9 cellular contexts compared by ENCODE assay signal in the genomic region with DNA sequence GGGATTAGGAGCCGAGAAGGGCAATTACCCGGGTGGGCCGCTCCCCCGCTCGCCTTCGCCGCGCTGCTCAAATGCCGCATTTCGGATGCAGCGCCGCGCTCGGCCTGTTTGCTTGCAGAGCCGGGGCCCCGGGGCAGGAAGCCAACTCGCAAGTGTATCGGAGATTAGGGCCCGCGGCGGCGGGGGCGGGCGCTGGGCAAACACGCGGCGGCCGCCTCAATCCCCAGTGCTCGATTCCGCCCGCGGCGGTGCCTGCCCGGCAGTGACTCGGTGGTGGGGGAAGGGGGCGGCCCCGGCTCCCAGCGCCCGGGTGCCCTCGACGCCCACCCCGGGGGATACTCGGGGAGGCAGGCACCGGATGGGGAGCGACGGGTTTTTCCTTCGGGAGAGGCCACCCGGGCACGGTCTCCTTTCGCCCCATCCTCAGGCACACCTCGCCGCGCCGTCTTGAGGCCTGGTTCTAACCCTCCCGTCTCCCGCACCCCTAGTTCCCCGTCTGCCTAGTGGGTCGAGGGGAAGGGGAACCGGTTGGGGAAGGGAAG. TPM values are rescaled to one million over a fixed set of nuclear protein-coding genes. Genes with fewer than 3 reads are reported as not detected.
DNase-seq lines count a peak whose midpoint lies in the region; ATAC-seq, FAIRE-seq and TF ChIP-seq lines count a peak whose summit lies in the region.
"Had no signal": no experiment of that assay in that cellular context is flagged by ENCODE, and none has a peak within 500 bp of the region (broad histone marks: within the 10 kb centered on the region; RNA-seq: fewer than 3 reads in every experiment).

No MANE protein-coding gene starts in this region.

- H3K79me2 ChIP-seq in MM.1S (ENCODE audit: low read length) = no peaks in the 10 kb centered on the region

- peak overlapping the region; percentile 45; the same call in 1 of the 2 replicates for H3K9ac ChIP-seq in MM.1S (ENCODE audit: low read length)
- peak overlapping the region; percentile 11 to 65 for H3K9ac ChIP-seq in kidney (ENCODE audit: low read length in 2 of 2)

- H3K4me3 ChIP-seq in MM.1S (ENCODE audit: low read length) (peak overlapping the region; percentile 64), kidney (ENCODE audit: low read length in 2 of 2) (peak overlapping the region in 1 of 2 donors; percentile 46)

- no peak for FAIRE-seq in kidney (lab: Jason Lieb, UNC)

- H3K27ac Mint-ChIP-seq in activated CD4-positive, alpha-beta T cell treated with anti-CD3 and anti-CD28 coated beads for 36 hours = no peak overlapping the region
- H3K27ac Mint-ChIP-seq in chondrocyte (ENCODE audit: unreplicated experiment) = no peak overlapping the region

- no peaks in the 10 kb centered on the region for H3K9me3 Mint-ChIP-seq in activated CD4-positive, alpha-beta T cell treated with anti-CD3 and anti-CD28 coated beads for 36 hours (ENCODE audit: low read depth)
- H3K9me3 Mint-ChIP-seq in chondrocyte (ENCODE audit: low read depth) = no peaks in the 10 kb centered on the region
- H3K9me3 Mint-ChIP-seq: T-helper 1 cell treated with Interleukin-12 subunit alpha and Interleukin-12 subunit beta and Interleukin-4 antibody, amounts not matched to agents 30 μg/mL and 1 μg/mL, for 36 hours had no signal

- peak overlapping the region; percentile 89 for H2AFZ ChIP-seq in MM.1S (ENCODE audit: low read length)

- peak overlapping the region; percentile 84 for H3K4me2 ChIP-seq in MM.1S (ENCODE audit: low read depth, low read length)

- H3K4me1 ChIP-seq in MM.1S (ENCODE audit: low read length) (peaks cover 10% of the 10 kb centered on the region; the same call in 1 of the 2 replicates), kidney (ENCODE audit: control insufficient read depth in 1 of 2, insufficient read depth in 1 of 2, low read depth in 1 of 2, low read length in 2 of 2) (peaks cover 7 to 14% of the 10 kb centered on the region in 2 donors)

- H3K36me3 ChIP-seq in MM.1S (replicated peaks; ENCODE audit: insufficient read depth, low read length) (no peaks in the 10 kb centered on the region), kidney (ENCODE audit: control insufficient read depth in 1 of 2, insufficient read depth in 2 of 2, low read length in 2 of 2) (no peaks in the 10 kb centered on the region)

- TF ChIP-seq CTCF in MM.1S (IDR thresholded peaks at IDR 0.05; ENCODE audit: low read length) (no peak), chondrocyte (IDR thresholded peaks at IDR 0.05) (no peak), kidney (IDR thresholded peaks at IDR 0.05; ENCODE audit: borderline replicate concordance, extremely low read depth, insufficient read depth) (no peak)

- H3K27me3 ChIP-seq in MM.1S (replicated peaks; ENCODE audit: insufficient read depth, low read length) = peaks cover 17% of the 10 kb centered on the region

- H4K20me1 ChIP-seq in MM.1S (ENCODE audit: insufficient read depth, low read length) = no peaks in the 10 kb centered on the region

- no peaks in the 10 kb centered on the region for H3K36me3 Mint-ChIP-seq in activated CD4-positive, alpha-beta T cell treated with anti-CD3 and anti-CD28 coated beads for 36 hours (ENCODE audit: low read depth)
- no peaks in the 10 kb centered on the region for H3K36me3 Mint-ChIP-seq in chondrocyte (ENCODE audit: low read depth)

- CTCF ChIA-PET in activated CD4-positive, alpha-beta T cell treated with anti-CD3 and anti-CD28 coated beads for 36 hours (lab: Charles Lee) = interaction anchor here (1.1 to 4.5 kb wide), 11 partner anchors 12 to 283 kb away, joined by 4 to 57 read pairs (median 21); no protein-coding TSS in a partner anchor

- H3K9me3 ChIP-seq in MM.1S (replicated peaks; ENCODE audit: insufficient read depth, low read length) (no peaks in the 10 kb centered on the region), kidney (ENCODE audit: control insufficient read depth in 1 of 2, low read length in 2 of 2) (no peaks in the 10 kb centered on the region)

- POLR2A ChIA-PET in activated CD4-positive, alpha-beta T cell treated with anti-CD3 and anti-CD28 coated beads for 36 hours (lab: Charles Lee) = no interaction called here

- H3F3A ChIP-seq in MM.1S (ENCODE audit: insufficient read depth, low read length) = no peaks in the 10 kb centered on the region

- H3K4me1 Mint-ChIP-seq in activated CD4-positive, alpha-beta T cell treated with anti-CD3 and anti-CD28 coated beads for 36 hours = peaks cover 31% of the 10 kb centered on the region
- peaks cover 14% of the 10 kb centered on the region for H3K4me1 Mint-ChIP-seq in chondrocyte (ENCODE audit: low read depth)

- DNase-seq in ELR (ENCODE audit: low read depth) (peak; percentile 76), MM.1S (peak; percentile 70), chondrocyte (ENCODE audit: low spot score) (no peak), kidney (peak; percentile 94)
- peak; percentile 89 for DNase-seq in activated CD4-positive, alpha-beta T cell treated with anti-CD3 and anti-CD28 coated beads for 36 hours
- peak; percentile 62 to 71 for DNase-seq in stimulated activated CD4-positive, alpha-beta T cell treated with anti-CD3 and anti-CD28 coated beads, Interleukin-15, amount 100 ng/mL, for 48 hours (ENCODE audit: low read depth in 2 of 2)

- peak overlapping the region; percentile 71 for H3K4me3 Mint-ChIP-seq in activated CD4-positive, alpha-beta T cell treated with anti-CD3 and anti-CD28 coated beads for 36 hours
- H3K4me3 Mint-ChIP-seq in chondrocyte (ENCODE audit: unreplicated experiment) = peak overlapping the region; percentile 95

- H3K27ac ChIP-seq in MM.1S (ENCODE audit: low read length) (no peak overlapping the region), kidney (ENCODE audit: low read depth in 2 of 2, low read length in 2 of 2) (peak overlapping the region in 1 of 2 donors; percentile 51)

- intact Hi-C loops in activated CD4-positive, alpha-beta T cell treated with anti-CD3 and anti-CD28 coated beads for 36 hours (cut with DNase I, micrococcal nuclease) = loop anchor here (2.0 to 10.0 kb wide), 7 partner anchors 37 to 411 kb away; a partner anchor contains a TSS
- intact Hi-C loops in kidney (cut with DNase I) = loop anchor here (5.0 kb wide), 1 partner anchor 278 kb away; no protein-coding TSS in a partner anchor

- ATAC-seq in activated CD4-positive, alpha-beta T cell treated with anti-CD3 and anti-CD28 coated beads for 36 hours = peak; percentile 25
- no peak for ATAC-seq in GM18873 (IDR thresholded peaks at IDR 0.05; ENCODE audit: low FRiP score, unreplicated experiment)
- ATAC-seq in HG03565 (IDR thresholded peaks at IDR 0.05; ENCODE audit: unreplicated experiment) = no peak

- no peaks in the 10 kb centered on the region for H3K9me2 ChIP-seq in MM.1S (replicated peaks; ENCODE audit: insufficient read depth, low read length)

- peaks cover 41% of the 10 kb centered on the region for H3K27me3 Mint-ChIP-seq in activated CD4-positive, alpha-beta T cell treated with anti-CD3 and anti-CD28 coated beads for 36 hours
- peaks cover 47% of the 10 kb centered on the region for H3K27me3 Mint-ChIP-seq in chondrocyte (ENCODE audit: low read depth)

RNA-seq across cellular contexts. Expression of a gene that starts 26.6 kb away (rescaled TPM):
- total RNA-seq in activated CD4-positive, alpha-beta T cell treated with anti-CD3 and anti-CD28 coated beads for 36 hours = not detected
- total RNA-seq in chondrocyte (not detected in 3 replicates), kidney (not detected)
- not detected for polyA plus RNA-seq in kidney (ENCODE audit: insufficient read depth, low read depth, low replicate concordance)

RNA-seq across cellular contexts. Expression of a gene that starts 38.3 kb away (rescaled TPM):
- 10 to 100 TPM; 47.0 to 50.5 TPM for total RNA-seq in activated CD4-positive, alpha-beta T cell treated with anti-CD3 and anti-CD28 coated beads for 36 hours
- total RNA-seq in chondrocyte = 10.0 to 12.6 TPM (median 11.7 TPM) in 3 replicates
- total RNA-seq in kidney = 23.5 TPM
- 20.8 TPM for polyA plus RNA-seq in kidney (ENCODE audit: insufficient read depth, low read depth, low replicate concordance)

RNA-seq across cellular contexts. Expression of a gene that starts 57.3 kb away (rescaled TPM):
- 10 to 100 TPM; 11.8 to 12.1 TPM for total RNA-seq in activated CD4-positive, alpha-beta T cell treated with anti-CD3 and anti-CD28 coated beads for 36 hours
- total RNA-seq in chondrocyte (21.7 to 32.4 TPM (median 23.0 TPM) in 3 replicates), kidney (16.1 TPM)
- 57.7 TPM for polyA plus RNA-seq in kidney (ENCODE audit: insufficient read depth, low read depth, low replicate concordance)

RNA-seq across cellular contexts. Expression of a gene that starts 58.4 kb away (rescaled TPM):
- 100 to 1,000 TPM; 637 to 774 TPM for total RNA-seq in activated CD4-positive, alpha-beta T cell treated with anti-CD3 and anti-CD28 coated beads for 36 hours
- total RNA-seq in chondrocyte (182 to 214 TPM (median 192 TPM) in 3 replicates), kidney (164 TPM)
- polyA plus RNA-seq in kidney (ENCODE audit: insufficient read depth, low read depth, low replicate concordance) = 173 TPM
